ENCODE assay signal across 8 cellular contexts in genomic region chr5:97183930-97184213, GRCh38. TPM values are rescaled to one million over a fixed set of nuclear protein-coding genes. Genes with fewer than 3 reads are reported as not detected.
A peak's percentile ranks its signal among the peaks of the same experiment; 100 is the strongest.
DNase-seq lines count a peak whose midpoint lies in the region; TF ChIP-seq lines count a peak whose summit lies in the region.

No MANE protein-coding gene starts in this region.

- H3K4me3 ChIP-seq in PC-9 (peak overlapping the region; percentile 93), endodermal cell (ENCODE audit: low read length) (peak overlapping the region; percentile 86), neuron (ENCODE audit: low read length) (peak overlapping the region; percentile 90)

- H3K27me3 Mint-ChIP-seq in CD14-positive monocyte (ENCODE audit: low read depth in 3 of 3) (peaks cover 1 to 5% (median 4%) of the 10 kb centered on the region in 3 donors), endodermal cell (ENCODE audit: insufficient read depth) (peaks cover 32% of the 10 kb centered on the region)

- TSS peak; percentile 86 for BruUV-seq in PC-9 (replicated peaks; lab: Mats Ljungman, UMichigan)

- peak overlapping the region; percentile 84 for H3K4me2 ChIP-seq in PC-9

- peaks cover 9% of the 10 kb centered on the region; the same call in 1 of the 2 replicates for H3K36me3 ChIP-seq in PC-9 (ENCODE audit: low read depth)
- peaks cover 14% of the 10 kb centered on the region for H3K36me3 ChIP-seq in endodermal cell (ENCODE audit: control insufficient read depth, insufficient read depth, low read length)
- H3K36me3 ChIP-seq in neuron (ENCODE audit: insufficient read depth, low read length) = peaks cover 9% of the 10 kb centered on the region

- peaks cover 7% of the 10 kb centered on the region; the same call in 1 of the 2 replicates for H3K9me3 ChIP-seq in PC-9 (ENCODE audit: insufficient read depth, low read depth)
- peaks cover 10% of the 10 kb centered on the region for H3K9me3 ChIP-seq in endodermal cell (ENCODE audit: control insufficient read depth, low read length)
- peaks cover 3% of the 10 kb centered on the region for H3K9me3 ChIP-seq in neuron (ENCODE audit: low read length)

- H3K4me1 Mint-ChIP-seq in CD14-positive monocyte (peaks cover 35% of the 10 kb centered on the region), endodermal cell (peaks cover 6% of the 10 kb centered on the region)

- peak overlapping the region; percentile 88 for H2AFZ ChIP-seq in PC-9
- peak overlapping the region; percentile 77 for H2AFZ ChIP-seq in neuron (ENCODE audit: low read depth, low read length)

- H3K9me2 ChIP-seq in PC-9 (ENCODE audit: insufficient read depth) = no peaks in the 10 kb centered on the region

- WGBS in endodermal cell (ENCODE audit: insufficient coverage in 1 of 2, insufficient read length in 1 of 2), 2 experiments = 38 to 50% methylated on average over 3 to 6 of the region's 6 CpGs

- H3K4me1 ChIP-seq in PC-9 (replicated peaks; ENCODE audit: insufficient read depth) (peaks cover 17% of the 10 kb centered on the region), endodermal cell (ENCODE audit: control insufficient read depth, insufficient read depth, low read length) (no peaks in the 10 kb centered on the region), neuron (ENCODE audit: insufficient read depth, low read length) (peaks cover 14% of the 10 kb centered on the region)

- H4K20me1 ChIP-seq in PC-9 (ENCODE audit: insufficient read depth) = 0 out of 2 replicates have a peak, but pooled peaks cover 5% of the 10 kb centered on the region

- H3K9ac ChIP-seq in endodermal cell (ENCODE audit: extremely low read depth, low read length, poor library complexity, severe bottlenecking) = no peak overlapping the region

- H3K27ac Mint-ChIP-seq in CD14-positive monocyte (peak overlapping the region; percentile 98 to 99 (median 99)), endodermal cell (peak overlapping the region; percentile 99)

- intact Hi-C loops in CD14-positive monocyte (cut with micrococcal nuclease) (loop anchor here in 1 of 2 donors (5.0 kb wide), 1 partner anchor 377 kb away; the partner anchor contains the start of gene ERAP1), PC-9 (cut with micrococcal nuclease; ENCODE audit: unreplicated experiment) (loop anchor here (1.0 kb wide), 1 partner anchor 1589 kb away; the partner anchor contains the start of gene RGMB)

- peaks cover 0 to 5% (median 3%) of the 10 kb centered on the region in 7 donors for H3K9me3 Mint-ChIP-seq in CD14-positive monocyte
- peaks cover 10% of the 10 kb centered on the region for H3K9me3 Mint-ChIP-seq in endodermal cell

- POLR2A ChIA-PET in PC-9 (lab: Charles Lee; ENCODE audit: unreplicated experiment) = no interaction called here

- DNase-seq in CD14-positive monocyte (ENCODE audit: low spot score) (no peak), PC-9 (no peak), endodermal cell (no peak), midbrain (lab: John Stamatoyannopoulos, UW) (no peak), NCI-H187 treated with DMSO at 0.1 percent for 48 hours (lab: John Stamatoyannopoulos, UW) (no peak), AG08396 (ENCODE audit: low spot score) (no peak), putamen (ENCODE audit: low spot score) (no peak)

- peaks cover 36% of the 10 kb centered on the region for H3K79me2 ChIP-seq in PC-9 (ENCODE audit: low read depth)

- H3K27me3 ChIP-seq in PC-9 (ENCODE audit: insufficient read depth, low read depth) (no peaks in the 10 kb centered on the region), endodermal cell (ENCODE audit: control insufficient read depth, insufficient read depth, low read length, poor library complexity, severe bottlenecking) (peaks cover 4% of the 10 kb centered on the region), neuron (ENCODE audit: insufficient read depth, low read length) (no peaks in the 10 kb centered on the region)

- peaks cover 10% of the 10 kb centered on the region; the same call in 1 of the 2 replicates for H3F3A ChIP-seq in PC-9 (ENCODE audit: insufficient read depth, low read depth)

- H3K4me3 Mint-ChIP-seq in CD14-positive monocyte (peak overlapping the region; percentile 98), endodermal cell (peak overlapping the region; percentile 92)

- TF ChIP-seq CTCF in CD14-positive monocyte (IDR thresholded peaks at IDR 0.05) = no peak
- no peak for TF ChIP-seq CTCF in PC-9 (conservative IDR thresholded peaks at IDR 0.05)
- TF ChIP-seq CTCF in endodermal cell (conservative IDR thresholded peaks at IDR 0.05) = no peak

- H3K36me3 Mint-ChIP-seq in CD14-positive monocyte (peaks cover 19 to 21% of the 10 kb centered on the region in 2 donors), endodermal cell (ENCODE audit: low read depth) (peaks cover 25% of the 10 kb centered on the region)

- CTCF ChIA-PET in PC-9 (lab: Charles Lee) = interaction anchor here (0.6 kb wide), 1 partner anchor 987 kb away, joined by 3 read pairs; no protein-coding TSS in a partner anchor

- H3K27ac ChIP-seq in PC-9 (peak overlapping the region; percentile 91), endodermal cell (ENCODE audit: low read depth, low read length) (no peak overlapping the region)

RNA-seq across cellular contexts. Expression of gene RIOK2, which starts 0.8 kb away (rescaled TPM):
- 10 to 100 TPM; 12.7 to 16.4 TPM for polyA plus RNA-seq in CD14-positive monocyte
- total RNA-seq in PC-9 (2021) = 14.4 and 18.4 TPM in 2 replicates
- total RNA-seq in endodermal cell = 10 to 100 TPM; 27.3 to 37.7 TPM
- 25.8 TPM for polyA plus RNA-seq in endodermal cell (2013, experiment 1 of 2)
- polyA plus RNA-seq in endodermal cell (2013, experiment 2 of 2) = 25.2 TPM

RNA-seq across cellular contexts. Expression of gene LIX1, which starts 41.5 kb away (rescaled TPM):
- not detected for polyA plus RNA-seq in CD14-positive monocyte
- total RNA-seq in PC-9 (2021) = not detected in 2 replicates
- under 1 TPM; 0.09 to 0.15 TPM for total RNA-seq in endodermal cell
- 19.4 TPM for polyA plus RNA-seq in endodermal cell (2013, experiment 1 of 2)
- polyA plus RNA-seq in endodermal cell (2013, experiment 2 of 2) = 16.8 TPM
